8 cellular contexts compared by ENCODE assay signal in the genomic region with DNA sequence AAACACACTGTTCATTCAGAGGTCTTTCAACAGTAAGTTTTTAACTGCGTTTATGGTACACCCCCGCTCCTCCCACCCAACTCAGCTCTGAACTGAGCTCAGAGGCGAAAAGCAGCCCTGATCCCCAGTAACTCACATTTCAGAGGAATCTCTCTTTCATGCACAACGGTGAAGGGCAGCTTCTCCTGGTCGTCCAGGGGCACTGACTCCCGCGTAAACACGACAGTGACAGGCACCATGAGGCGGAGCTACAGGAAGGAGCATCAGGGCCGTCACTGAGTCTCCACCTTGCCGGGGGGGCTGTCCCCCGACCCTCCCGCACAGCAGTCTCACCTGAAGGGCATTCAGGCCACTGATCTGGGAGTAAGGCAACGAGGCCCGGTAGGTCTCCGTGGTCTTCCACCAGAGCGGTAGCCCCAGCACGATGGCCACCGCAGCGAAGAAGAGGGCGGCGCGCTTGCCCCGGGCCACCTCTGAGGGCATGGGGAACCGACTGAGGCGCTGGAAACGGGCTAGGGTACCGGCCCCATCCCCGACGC. TPM values are rescaled to one million over a fixed set of nuclear protein-coding genes. Genes with fewer than 3 reads are reported as not detected.
DNase-seq lines count a peak whose midpoint lies in the region; ATAC-seq and TF ChIP-seq lines count a peak whose summit lies in the region.

No MANE protein-coding gene starts in this region.

- TF ChIP-seq CTCF in fibroblast of villous mesenchyme (IDR thresholded peaks at IDR 0.05; ENCODE audit: insufficient read depth, low read depth, low read length) (no peak), osteocyte (IDR thresholded peaks at IDR 0.05) (no peak)

- peak overlapping the region; percentile 81 for H3K27ac Mint-ChIP-seq in osteocyte (ENCODE audit: unreplicated experiment)

- H3K4me1 Mint-ChIP-seq in osteocyte (ENCODE audit: unreplicated experiment), result peaks cover 30% of the 10 kb centered on the region

- no peaks in the 10 kb centered on the region for H3K36me3 Mint-ChIP-seq in osteocyte (ENCODE audit: unreplicated experiment)

- ATAC-seq in HG02973 (IDR thresholded peaks at IDR 0.05; ENCODE audit: unreplicated experiment), result peak; percentile 24

- peak overlapping the region; percentile 87 for H3K4me3 ChIP-seq in fibroblast of villous mesenchyme (ENCODE audit: low read depth, low read length)

- H3K4me3 Mint-ChIP-seq in osteocyte (ENCODE audit: unreplicated experiment), result peak overlapping the region; percentile 94

- DNase-seq in NOMO-1 treated with DMSO at 0.1 percent for 48 hours (lab: John Stamatoyannopoulos, UW; ENCODE audit: unreplicated experiment) (peak; percentile 5), NOMO-1 treated with dmso at 0.1 percent for 144 hours (lab: John Stamatoyannopoulos, UW; ENCODE audit: unreplicated experiment) (no peak), NCI-H774 (lab: John Stamatoyannopoulos, UW) (peak; percentile 53), fibroblast of villous mesenchyme (ENCODE audit: low read depth) (no peak), osteocyte (ENCODE audit: extremely low spot score, unreplicated experiment) (no peak), dedifferentiated amniotic fluid mesenchymal stem cell (ENCODE audit: extremely low spot score) (no peak)
- DNase-seq in activated T-helper 1 cell treated with anti-CD3 and anti-CD28 coated beads, Interleukin-2, amount 50 U/mL, for 16 hours (ENCODE audit: low read depth in 1 of 2, low spot score in 1 of 2), result peak; percentile 22 to 24

- no peaks in the 10 kb centered on the region for H3K27me3 Mint-ChIP-seq in osteocyte (ENCODE audit: unreplicated experiment)

- H3K9me3 Mint-ChIP-seq in osteocyte (ENCODE audit: unreplicated experiment), result no peaks in the 10 kb centered on the region

RNA-seq across cellular contexts. Expression of a gene that starts 0.5 kb away (rescaled TPM):
- total RNA-seq in fibroblast of villous mesenchyme (48.3 and 52.7 TPM in 2 replicates), osteocyte (80.0 and 84.3 TPM in 2 replicates)

RNA-seq across cellular contexts. Expression of a gene that starts 5.9 kb away (rescaled TPM):
- total RNA-seq in fibroblast of villous mesenchyme (28.9 and 41.6 TPM in 2 replicates), osteocyte (2.7 and 3.2 TPM in 2 replicates)

RNA-seq across cellular contexts. Expression of a gene that starts 18.4 kb away (rescaled TPM):
- 19.6 and 21.6 TPM in 2 replicates for total RNA-seq in fibroblast of villous mesenchyme
- total RNA-seq in osteocyte, result 26.0 and 34.9 TPM in 2 replicates

RNA-seq across cellular contexts. Expression of a gene that starts 28.0 kb away (rescaled TPM):
- total RNA-seq in fibroblast of villous mesenchyme (21.9 and 38.4 TPM in 2 replicates), osteocyte (15.2 and 15.6 TPM in 2 replicates)

RNA-seq across cellular contexts. Expression of a gene that starts 43.2 kb away (rescaled TPM):
- 4.8 and 5.6 TPM in 2 replicates for total RNA-seq in fibroblast of villous mesenchyme
- total RNA-seq in osteocyte, result 7.9 and 10.3 TPM in 2 replicates

Comparison
In these comparisons a context has a peak if more than half of its experiments do, and no peak if none do; other contexts are left out.
1. DNase-seq: peak in NOMO-1 treated with DMSO at 0.1 percent for 48 hours (single experiment), NCI-H774 (single experiment) and activated T-helper 1 cell treated with anti-CD3 and anti-CD28 coated beads, Interleukin-2, amount 50 U/mL, for 16 hours (2 of 2); none in NOMO-1 treated with dmso at 0.1 percent for 144 hours (single experiment), fibroblast of villous mesenchyme (single experiment), osteocyte (single experiment) and dedifferentiated amniotic fluid mesenchymal stem cell (single experiment).